ENCODE assay signal across 1 cellular context in the genomic region with DNA sequence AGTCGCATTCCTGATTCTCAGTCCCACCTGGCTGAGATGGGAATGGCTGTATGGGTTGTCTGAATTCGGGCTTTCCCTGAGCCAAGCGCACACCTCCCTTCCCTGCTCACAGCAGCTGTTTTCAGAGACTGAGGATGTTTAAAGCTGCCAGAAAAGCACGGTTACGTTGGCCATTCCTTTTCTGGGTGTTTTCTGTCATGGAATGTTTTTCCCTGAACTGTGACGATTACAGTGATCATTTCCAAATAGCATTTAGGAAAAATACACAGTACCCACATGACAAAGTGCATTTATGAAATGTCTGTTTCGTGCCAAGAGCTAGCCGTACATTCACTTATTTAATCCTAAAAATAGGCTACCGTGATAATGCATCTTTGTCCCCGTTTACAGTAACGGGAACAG.
TF ChIP-seq lines count a peak whose summit lies in the region.

No MANE protein-coding gene starts in this region.

TF ChIP-seq in IMR-90, 13 proteins besides CTCF, POLR2A, EP300 and RAD21 (continued from another document):
- no peak for TF ChIP-seq SMC3 (IDR thresholded peaks at IDR 0.05; ENCODE audit: low read depth, low read length)
